1 cellular context compared by ENCODE assay signal in the genomic region with DNA sequence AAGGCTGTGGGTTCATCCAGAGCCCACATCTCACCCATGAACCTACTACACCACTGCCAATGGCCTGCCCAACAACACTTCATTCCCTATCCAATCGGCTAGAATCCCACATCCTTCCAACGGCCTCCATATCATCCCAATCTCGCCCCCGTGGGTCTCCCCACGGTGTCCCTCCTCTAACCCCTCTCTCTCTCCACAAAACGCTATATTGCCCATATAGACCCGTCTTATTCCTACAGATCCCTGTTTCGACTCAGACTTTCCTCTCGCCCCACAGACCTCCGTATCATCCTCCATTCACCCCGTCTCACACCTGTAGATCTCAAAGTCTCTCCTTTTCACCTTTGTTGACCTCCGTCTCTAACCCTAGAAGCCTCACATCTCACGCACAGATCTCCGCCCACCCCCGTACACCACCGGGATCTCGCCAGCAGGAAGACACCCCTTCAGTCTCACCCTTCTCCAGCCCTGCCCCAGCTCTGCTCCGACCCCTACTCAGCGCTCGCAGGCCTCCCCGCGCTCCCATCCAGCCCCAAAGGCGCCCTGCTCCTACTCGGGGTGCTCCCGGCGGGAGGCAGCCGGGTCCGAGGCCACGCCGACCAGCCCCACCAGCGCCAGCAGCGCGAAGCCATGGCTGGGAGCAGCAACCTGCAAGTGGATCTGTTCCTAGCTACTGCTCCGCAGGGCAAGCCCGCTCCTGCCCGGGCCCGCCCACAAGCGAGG.
TF ChIP-seq lines count a peak whose summit lies in the region.

Gene FDXR (minus strand): TSS at position 682 of the 723 bp plus-strand sequence. CDS start 50 bp downstream, at position 632.

TF ChIP-seq in HepG2, 621 proteins besides CTCF, POLR2A, EP300 and RAD21 (continued from another document and continues in another):
- TF ChIP-seq ZNF672 (CRISPR knock-in tag; IDR thresholded peaks at IDR 0.05) (no peak; the same call in 1 of the 2 replicates), PHF8 (CRISPR knock-in tag; IDR thresholded peaks at IDR 0.05) (peak; percentile 93), HDAC1 (CRISPR knock-in tag; IDR thresholded peaks at IDR 0.05) (peak; percentile 83), SMARCE1 (IDR thresholded peaks at IDR 0.05; ENCODE audit: borderline replicate concordance) (no peak), IRF9 (CRISPR knock-in tag; IDR thresholded peaks at IDR 0.05; ENCODE audit: borderline replicate concordance) (0 out of 2 replicates have a peak, but pooled peaks have one; percentile 22), RBM22 (optimal IDR thresholded peaks at IDR 0.05; ENCODE audit: low read length) (no peak), ZNF432 (CRISPR knock-in tag; IDR thresholded peaks at IDR 0.05; ENCODE audit: borderline replicate concordance) (no peak), ZNF678 (CRISPR knock-in tag; IDR thresholded peaks at IDR 0.05) (0 out of 2 replicates have a peak, but pooled peaks have one; percentile 42), ZNF501 (CRISPR knock-in tag; IDR thresholded peaks at IDR 0.05) (peak; percentile 39), SMYD3 (CRISPR knock-in tag; IDR thresholded peaks at IDR 0.05) (peak; percentile 76; the same call in 1 of the 2 replicates), SCMH1 (CRISPR knock-in tag; IDR thresholded peaks at IDR 0.05; ENCODE audit: borderline replicate concordance) (no peak), TBX3 (IDR thresholded peaks at IDR 0.05; ENCODE audit: borderline replicate concordance) (no peak), ZNF546 (CRISPR knock-in tag; conservative IDR thresholded peaks at IDR 0.05) (no peak; the same call in 1 of the 2 replicates), ZFYVE20 (CRISPR knock-in tag; IDR thresholded peaks at IDR 0.05; ENCODE audit: borderline replicate concordance, low read depth) (no peak), SNAI1 (CRISPR knock-in tag; IDR thresholded peaks at IDR 0.05; ENCODE audit: borderline replicate concordance) (peak; percentile 92; the same call in 1 of the 2 replicates), FOXJ3 (CRISPR knock-in tag; IDR thresholded peaks at IDR 0.05; ENCODE audit: borderline replicate concordance) (no peak), ZNF776 (CRISPR knock-in tag; IDR thresholded peaks at IDR 0.05) (peak; percentile 56; the same call in 1 of the 2 replicates), NR1H2 (CRISPR knock-in tag; IDR thresholded peaks at IDR 0.05; ENCODE audit: borderline replicate concordance, low read depth) (no peak), GPN1 (CRISPR knock-in tag; IDR thresholded peaks at IDR 0.05; ENCODE audit: borderline replicate concordance) (0 out of 2 replicates have a peak, but pooled peaks have one; percentile 85), XRCC5 (optimal IDR thresholded peaks at IDR 0.05; ENCODE audit: low read length) (no peak), ZKSCAN1 (IDR thresholded peaks at IDR 0.05; ENCODE audit: low read length) (no peak), ZNF883 (CRISPR knock-in tag; IDR thresholded peaks at IDR 0.05; ENCODE audit: not compliant biosample characterization) (peak; percentile 89), MLLT10 (CRISPR knock-in tag; IDR thresholded peaks at IDR 0.05) (no peak), CENPX (CRISPR knock-in tag; IDR thresholded peaks at IDR 0.05) (no peak), POLR2AphosphoS5 (IDR thresholded peaks at IDR 0.05; ENCODE audit: low read depth, low read length) (peak; percentile 98), ZNF335 (CRISPR knock-in tag; IDR thresholded peaks at IDR 0.05) (no peak; the same call in none of the 2 replicates), NCOA5 (CRISPR knock-in tag; IDR thresholded peaks at IDR 0.05) (no peak), HNRNPH1 (optimal IDR thresholded peaks at IDR 0.05; ENCODE audit: low read depth, low read length) (no peak), ZNF777 (CRISPR knock-in tag; IDR thresholded peaks at IDR 0.05) (peak; percentile 61; the same call in 1 of the 2 replicates), CREM (IDR thresholded peaks at IDR 0.05) (no peak), CREM (CRISPR knock-in tag; IDR thresholded peaks at IDR 0.05) (0 out of 2 replicates have a peak, but pooled peaks have one; percentile 37), ZNF230 (CRISPR knock-in tag; IDR thresholded peaks at IDR 0.05) (0 out of 2 replicates have a peak, but pooled peaks have one; percentile 75), SKI (IDR thresholded peaks at IDR 0.05; ENCODE audit: partially characterized antibody) (no peak), ZNF747 (CRISPR knock-in tag; IDR thresholded peaks at IDR 0.05; ENCODE audit: borderline replicate concordance) (0 out of 2 replicates have a peak, but pooled peaks have one; percentile 72), ZNF354B (CRISPR knock-in tag; IDR thresholded peaks at IDR 0.05) (peak; percentile 85), PBX2 (CRISPR knock-in tag; IDR thresholded peaks at IDR 0.05) (no peak), ZNF343 (CRISPR knock-in tag; IDR thresholded peaks at IDR 0.05) (no peak), TMF1 (CRISPR knock-in tag; IDR thresholded peaks at IDR 0.05; ENCODE audit: low read depth) (peak; percentile 91; the same call in 1 of the 2 replicates), ZNF430 (CRISPR knock-in tag; IDR thresholded peaks at IDR 0.05) (no peak), MAZ (IDR thresholded peaks at IDR 0.05; ENCODE audit: borderline replicate concordance, low read depth, low read length) (no peak), MAZ (CRISPR knock-in tag; IDR thresholded peaks at IDR 0.05; ENCODE audit: low read depth) (no peak; the same call in 1 of the 2 replicates), NFAT5 (CRISPR knock-in tag; IDR thresholded peaks at IDR 0.05) (peak; percentile 85), SP1 (IDR thresholded peaks at IDR 0.05) (no peak), SP1 (CRISPR knock-in tag; IDR thresholded peaks at IDR 0.05) (no peak), MYC (CRISPR knock-in tag; IDR thresholded peaks at IDR 0.05; ENCODE audit: borderline replicate concordance) (peak; percentile 72), IKZF4 (CRISPR knock-in tag; IDR thresholded peaks at IDR 0.05; ENCODE audit: borderline replicate concordance, low read depth, not compliant biosample characterization) (peak; percentile 90)
- TF ChIP-seq, protein P1, sequence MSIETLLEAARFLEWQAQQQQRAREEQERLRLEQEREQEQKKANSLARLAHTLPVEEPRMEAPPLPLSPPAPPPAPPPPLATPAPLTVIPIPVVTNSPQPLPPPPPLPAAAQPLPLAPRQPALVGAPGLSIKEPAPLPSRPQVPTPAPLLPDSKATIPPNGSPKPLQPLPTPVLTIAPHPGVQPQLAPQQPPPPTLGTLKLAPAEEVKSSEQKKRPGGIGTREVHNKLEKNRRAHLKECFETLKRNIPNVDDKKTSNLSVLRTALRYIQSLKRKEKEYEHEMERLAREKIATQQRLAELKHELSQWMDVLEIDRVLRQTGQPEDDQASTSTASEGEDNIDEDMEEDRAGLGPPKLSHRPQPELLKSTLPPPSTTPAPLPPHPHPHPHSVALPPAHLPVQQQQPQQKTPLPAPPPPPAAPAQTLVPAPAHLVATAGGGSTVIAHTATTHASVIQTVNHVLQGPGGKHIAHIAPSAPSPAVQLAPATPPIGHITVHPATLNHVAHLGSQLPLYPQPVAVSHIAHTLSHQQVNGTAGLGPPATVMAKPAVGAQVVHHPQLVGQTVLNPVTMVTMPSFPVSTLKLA (IDR thresholded peaks at IDR 0.05), result no peak
- TF ChIP-seq, protein P2, sequence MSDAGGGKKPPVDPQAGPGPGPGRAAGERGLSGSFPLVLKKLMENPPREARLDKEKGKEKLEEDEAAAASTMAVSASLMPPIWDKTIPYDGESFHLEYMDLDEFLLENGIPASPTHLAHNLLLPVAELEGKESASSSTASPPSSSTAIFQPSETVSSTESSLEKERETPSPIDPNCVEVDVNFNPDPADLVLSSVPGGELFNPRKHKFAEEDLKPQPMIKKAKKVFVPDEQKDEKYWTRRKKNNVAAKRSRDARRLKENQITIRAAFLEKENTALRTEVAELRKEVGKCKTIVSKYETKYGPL (CRISPR knock-in tag; IDR thresholded peaks at IDR 0.05), result peak; percentile 58; the same call in 1 of the 2 replicates
- TF ChIP-seq, protein P3, sequence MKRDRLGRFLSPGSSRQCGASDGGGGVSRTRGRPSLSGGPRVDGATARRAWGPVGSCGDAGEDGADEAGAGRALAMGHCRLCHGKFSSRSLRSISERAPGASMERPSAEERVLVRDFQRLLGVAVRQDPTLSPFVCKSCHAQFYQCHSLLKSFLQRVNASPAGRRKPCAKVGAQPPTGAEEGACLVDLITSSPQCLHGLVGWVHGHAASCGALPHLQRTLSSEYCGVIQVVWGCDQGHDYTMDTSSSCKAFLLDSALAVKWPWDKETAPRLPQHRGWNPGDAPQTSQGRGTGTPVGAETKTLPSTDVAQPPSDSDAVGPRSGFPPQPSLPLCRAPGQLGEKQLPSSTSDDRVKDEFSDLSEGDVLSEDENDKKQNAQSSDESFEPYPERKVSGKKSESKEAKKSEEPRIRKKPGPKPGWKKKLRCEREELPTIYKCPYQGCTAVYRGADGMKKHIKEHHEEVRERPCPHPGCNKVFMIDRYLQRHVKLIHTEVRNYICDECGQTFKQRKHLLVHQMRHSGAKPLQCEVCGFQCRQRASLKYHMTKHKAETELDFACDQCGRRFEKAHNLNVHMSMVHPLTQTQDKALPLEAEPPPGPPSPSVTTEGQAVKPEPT (CRISPR knock-in tag; IDR thresholded peaks at IDR 0.05; ENCODE audit: low read depth), result peak; percentile 91; the same call in 1 of the 2 replicates
- TF ChIP-seq, protein P4, sequence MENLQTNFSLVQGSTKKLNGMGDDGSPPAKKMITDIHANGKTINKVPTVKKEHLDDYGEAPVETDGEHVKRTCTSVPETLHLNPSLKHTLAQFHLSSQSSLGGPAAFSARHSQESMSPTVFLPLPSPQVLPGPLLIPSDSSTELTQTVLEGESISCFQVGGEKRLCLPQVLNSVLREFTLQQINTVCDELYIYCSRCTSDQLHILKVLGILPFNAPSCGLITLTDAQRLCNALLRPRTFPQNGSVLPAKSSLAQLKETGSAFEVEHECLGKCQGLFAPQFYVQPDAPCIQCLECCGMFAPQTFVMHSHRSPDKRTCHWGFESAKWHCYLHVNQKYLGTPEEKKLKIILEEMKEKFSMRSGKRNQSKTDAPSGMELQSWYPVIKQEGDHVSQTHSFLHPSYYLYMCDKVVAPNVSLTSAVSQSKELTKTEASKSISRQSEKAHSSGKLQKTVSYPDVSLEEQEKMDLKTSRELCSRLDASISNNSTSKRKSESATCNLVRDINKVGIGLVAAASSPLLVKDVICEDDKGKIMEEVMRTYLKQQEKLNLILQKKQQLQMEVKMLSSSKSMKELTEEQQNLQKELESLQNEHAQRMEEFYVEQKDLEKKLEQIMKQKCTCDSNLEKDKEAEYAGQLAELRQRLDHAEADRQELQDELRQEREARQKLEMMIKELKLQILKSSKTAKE (CRISPR knock-in tag; IDR thresholded peaks at IDR 0.05; ENCODE audit: borderline replicate concordance), result no peak
- TF ChIP-seq, protein P5, sequence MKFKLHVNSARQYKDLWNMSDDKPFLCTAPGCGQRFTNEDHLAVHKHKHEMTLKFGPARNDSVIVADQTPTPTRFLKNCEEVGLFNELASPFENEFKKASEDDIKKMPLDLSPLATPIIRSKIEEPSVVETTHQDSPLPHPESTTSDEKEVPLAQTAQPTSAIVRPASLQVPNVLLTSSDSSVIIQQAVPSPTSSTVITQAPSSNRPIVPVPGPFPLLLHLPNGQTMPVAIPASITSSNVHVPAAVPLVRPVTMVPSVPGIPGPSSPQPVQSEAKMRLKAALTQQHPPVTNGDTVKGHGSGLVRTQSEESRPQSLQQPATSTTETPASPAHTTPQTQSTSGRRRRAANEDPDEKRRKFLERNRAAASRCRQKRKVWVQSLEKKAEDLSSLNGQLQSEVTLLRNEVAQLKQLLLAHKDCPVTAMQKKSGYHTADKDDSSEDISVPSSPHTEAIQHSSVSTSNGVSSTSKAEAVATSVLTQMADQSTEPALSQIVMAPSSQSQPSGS (CRISPR knock-in tag; IDR thresholded peaks at IDR 0.05), result peak; percentile 44
